Comparison of ENCODE assay signal across 6 cellular contexts in genomic region chr9:95346021-95346420, GRCh38.
"Had no signal": no experiment of that assay in that cellular context is flagged by ENCODE, and none has a peak within 500 bp of the region (broad histone marks: within the 10 kb centered on the region; RNA-seq: fewer than 3 reads in every experiment).

No MANE protein-coding gene starts in this region.

- DNase-seq: IMR-90, KBM-7 had no signal

- H3K4me3 ChIP-seq: K562 had no signal

- ATAC-seq: HepG2, K562 had no signal

- H3K4me3 Mint-ChIP-seq: IgD-negative memory B cell had no signal

- H3K27ac ChIP-seq: HL-60 had no signal

- H3K27ac Mint-ChIP-seq: IgD-negative memory B cell had no signal
